Comparison of ENCODE assay signal across 1 cellular context in genomic region chr11:10857604-10858504, GRCh38.
TF ChIP-seq lines count a peak whose summit lies in the region.

Gene ZBED5 (minus strand): TSS chr11:10858053. CDS start chr11:10854945, 3,108 bp downstream.

TF ChIP-seq in HepG2, 621 proteins besides CTCF, POLR2A, EP300 and RAD21 (continued from another document and continues in another):
- TF ChIP-seq SKIL (CRISPR knock-in tag; IDR thresholded peaks at IDR 0.05; ENCODE audit: borderline replicate concordance) (no peak), ARID5B (CRISPR knock-in tag; IDR thresholded peaks at IDR 0.05) (no peak), SRF (IDR thresholded peaks at IDR 0.05; ENCODE audit: low read depth, low read length) (no peak), MYPOP (CRISPR knock-in tag; IDR thresholded peaks at IDR 0.05) (0 out of 2 replicates have a peak, but pooled peaks have one; percentile 48), TFDP1 (CRISPR knock-in tag; IDR thresholded peaks at IDR 0.05; ENCODE audit: borderline replicate concordance) (0 out of 2 replicates have a peak, but pooled peaks have one; percentile 16), SETDB1 (CRISPR knock-in tag; IDR thresholded peaks at IDR 0.05; ENCODE audit: borderline replicate concordance) (no peak), GZF1 (CRISPR knock-in tag; IDR thresholded peaks at IDR 0.05) (no peak), SMAD3 (CRISPR knock-in tag; IDR thresholded peaks at IDR 0.05) (no peak), ZNF607 (CRISPR knock-in tag; IDR thresholded peaks at IDR 0.05; ENCODE audit: borderline replicate concordance) (peak; percentile 29; the same call in 1 of the 2 replicates), CREB3 (CRISPR knock-in tag; IDR thresholded peaks at IDR 0.05) (0 out of 2 replicates have a peak, but pooled peaks have one; percentile 11), MTERF4 (CRISPR knock-in tag; IDR thresholded peaks at IDR 0.05) (no peak), CREB1 (IDR thresholded peaks at IDR 0.05) (no peak), CREB1 (CRISPR knock-in tag; IDR thresholded peaks at IDR 0.05) (0 out of 2 replicates have a peak, but pooled peaks have one; percentile 53), ETV6 (CRISPR knock-in tag; conservative IDR thresholded peaks at IDR 0.05) (peak; percentile 19; the same call in 1 of the 2 replicates), DRAP1 (CRISPR knock-in tag; IDR thresholded peaks at IDR 0.05) (peak; percentile 92), ZKSCAN5 (CRISPR knock-in tag; IDR thresholded peaks at IDR 0.05) (no peak), ZNF770 (CRISPR knock-in tag; IDR thresholded peaks at IDR 0.05) (no peak), ZNF839 (CRISPR knock-in tag; IDR thresholded peaks at IDR 0.05; ENCODE audit: borderline replicate concordance) (no peak), SOX5 (CRISPR knock-in tag; IDR thresholded peaks at IDR 0.05; ENCODE audit: borderline replicate concordance) (no peak), ZNF430 (CRISPR knock-in tag; IDR thresholded peaks at IDR 0.05) (0 out of 2 replicates have a peak, but pooled peaks have one; percentile 43), ZZZ3 (CRISPR knock-in tag; IDR thresholded peaks at IDR 0.05; ENCODE audit: borderline replicate concordance) (peak; percentile 68; the same call in 1 of the 2 replicates), FOXK1 (CRISPR knock-in tag; IDR thresholded peaks at IDR 0.05; ENCODE audit: borderline replicate concordance, low read depth) (no peak; the same call in 1 of the 2 replicates), LBX2 (CRISPR knock-in tag; IDR thresholded peaks at IDR 0.05; ENCODE audit: borderline replicate concordance) (no peak), ZNF737 (CRISPR knock-in tag; IDR thresholded peaks at IDR 0.05; ENCODE audit: borderline replicate concordance) (no peak), ZNF292 (CRISPR knock-in tag; IDR thresholded peaks at IDR 0.05; ENCODE audit: borderline replicate concordance, low read depth) (no peak), TFAP4 (IDR thresholded peaks at IDR 0.05; ENCODE audit: borderline replicate concordance, low read depth) (no peak), RNF219 (CRISPR knock-in tag; IDR thresholded peaks at IDR 0.05) (no peak), NFE2L1 (CRISPR knock-in tag; IDR thresholded peaks at IDR 0.05; ENCODE audit: borderline replicate concordance) (no peak), RBM39 (IDR thresholded peaks at IDR 0.05; ENCODE audit: low read depth, low read length, poor library complexity, severe bottlenecking) (peak; percentile 67), ZNF768 (CRISPR knock-in tag; IDR thresholded peaks at IDR 0.05) (peak; percentile 55; the same call in 1 of the 2 replicates), U2AF1 (optimal IDR thresholded peaks at IDR 0.05; ENCODE audit: low read depth, low read length) (peak; percentile 15), HMGXB3 (CRISPR knock-in tag; IDR thresholded peaks at IDR 0.05; ENCODE audit: borderline replicate concordance) (no peak)
